ENCODE assay signal across 9 cellular contexts in the genomic region with DNA sequence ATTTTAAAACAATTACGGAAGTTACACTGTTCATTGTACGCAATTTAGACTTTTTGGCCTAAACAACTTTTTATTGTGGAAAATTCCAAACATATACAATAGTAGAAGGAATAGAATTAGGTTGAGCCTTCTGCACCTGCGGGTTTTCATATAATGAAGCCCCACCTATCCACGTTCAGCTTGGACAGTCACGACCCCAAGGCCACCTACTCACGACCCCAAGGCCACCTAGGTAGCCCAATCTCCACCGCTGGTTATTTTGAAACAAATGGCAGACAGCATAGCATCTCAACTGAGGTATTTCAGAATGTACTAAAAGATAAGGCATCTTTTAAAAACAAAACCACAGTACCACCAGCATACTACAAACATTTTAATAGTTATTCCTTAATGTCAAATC. TPM values are rescaled to one million over a fixed set of nuclear protein-coding genes. Genes with fewer than 3 reads are reported as not detected.
DNase-seq lines count a peak whose midpoint lies in the region; ATAC-seq, FAIRE-seq and TF ChIP-seq lines count a peak whose summit lies in the region.
"Had no signal": no experiment of that assay in that cellular context is flagged by ENCODE, and none has a peak within 500 bp of the region (broad histone marks: within the 10 kb centered on the region; RNA-seq: fewer than 3 reads in every experiment).

No MANE protein-coding gene starts in this region.

- DNase-seq in SK-N-SH (no peak), kidney (no peak), NCI-H69 (lab: John Stamatoyannopoulos, UW) (no peak), dermis blood vessel endothelial cell (no peak), mesenteric fat pad (ENCODE audit: low spot score) (no peak)
- no peak for DNase-seq in activated naive CD8-positive, alpha-beta T cell treated with anti-CD3 and anti-CD28 coated beads for 36 hours

- H3K36me3 Mint-ChIP-seq in activated naive CD8-positive, alpha-beta T cell treated with anti-CD3 and anti-CD28 coated beads for 36 hours, result peaks cover 78% of the 10 kb centered on the region

- H3K27ac Mint-ChIP-seq in activated naive CD8-positive, alpha-beta T cell treated with anti-CD3 and anti-CD28 coated beads for 36 hours, result peak overlapping the region; percentile 99

- ATAC-seq in SK-N-SH treated with all-trans-retinoic acid at 6 μM for 48 hours, result no peak

- H3K4me3 Mint-ChIP-seq in activated naive CD8-positive, alpha-beta T cell treated with anti-CD3 and anti-CD28 coated beads for 36 hours, result peak overlapping the region; percentile 99

- H3K27ac ChIP-seq in SK-N-SH (ENCODE audit: low read depth in 2 of 2, low read length in 1 of 2) (0 out of 4 replicates have a peak overlapping the region, but pooled peaks of 1 of the 2 experiments have one; percentile 39), kidney (ENCODE audit: low read depth in 2 of 2, low read length in 2 of 2) (peak overlapping the region in 1 of 2 donors; percentile 86), stomach smooth muscle (ENCODE audit: low read length) (peak overlapping the region; percentile 76)
- H3K27ac ChIP-seq: 22Rv1 had no signal

- no peaks in the 10 kb centered on the region for H3K27me3 ChIP-seq in SK-N-SH (ENCODE audit: insufficient read depth)
- no peaks in the 10 kb centered on the region for H3K27me3 ChIP-seq in stomach smooth muscle (ENCODE audit: control insufficient read depth in 1 of 2, insufficient read depth in 2 of 2, low read length in 2 of 2)

- no peaks in the 10 kb centered on the region for H3K9me3 Mint-ChIP-seq in activated naive CD8-positive, alpha-beta T cell treated with anti-CD3 and anti-CD28 coated beads for 36 hours

- H3K36me3 ChIP-seq in SK-N-SH (replicated peaks in 1 of 2; ENCODE audit: control insufficient read depth in 1 of 2, insufficient read depth in 2 of 2, low read length in 1 of 2) (no peaks in the 10 kb centered on the region), kidney (ENCODE audit: control insufficient read depth in 1 of 2, insufficient read depth in 2 of 2, low read length in 2 of 2) (no peaks in the 10 kb centered on the region), stomach smooth muscle (ENCODE audit: control insufficient read depth in 2 of 2, insufficient read depth in 2 of 2, low read length in 2 of 2) (no peaks in the 10 kb centered on the region)

- no peak for TF ChIP-seq RAD21 in SK-N-SH (IDR thresholded peaks at IDR 0.05; ENCODE audit: low read length)

- WGBS in SK-N-SH (ENCODE audit: low lambda C conversion rate), result 80% methylated on average over 7 of the region's 7 CpGs

- POLR2A ChIA-PET in SK-N-SH (lab: Yijun Ruan, JAX), result interaction anchor here (0.6 kb wide), 1 partner anchor 24 kb away, joined by 4 read pairs; no protein-coding TSS in a partner anchor

- H3K79me2 ChIP-seq in SK-N-SH (ENCODE audit: insufficient read depth), result no peaks in the 10 kb centered on the region

- no peak for TF ChIP-seq EP300 in SK-N-SH (IDR thresholded peaks at IDR 0.05; ENCODE audit: borderline replicate concordance in 1 of 2, low read depth in 1 of 2, low read length in 1 of 2)

- H4K20me1 ChIP-seq in SK-N-SH (ENCODE audit: insufficient read depth), result no peaks in the 10 kb centered on the region

- CTCF ChIA-PET in SK-N-SH (lab: Yijun Ruan, JAX), result interaction anchor here (0.7 to 1.5 kb wide), 4 partner anchors 9 to 33 kb away, joined by 3 to 4 read pairs (median 3); no protein-coding TSS in a partner anchor

- H3K27me3 Mint-ChIP-seq in activated naive CD8-positive, alpha-beta T cell treated with anti-CD3 and anti-CD28 coated beads for 36 hours, result no peaks in the 10 kb centered on the region

- H3F3A ChIP-seq in SK-N-SH (replicated peaks; ENCODE audit: insufficient read depth), result no peaks in the 10 kb centered on the region

- peaks cover 12 to 19% of the 10 kb centered on the region in 2 experiments; a peak in 2 of 4 replicates for H3K4me1 ChIP-seq in SK-N-SH (ENCODE audit: control insufficient read depth in 1 of 2, insufficient read depth in 2 of 2, low read depth in 1 of 2, low read length in 1 of 2)
- peaks cover 7 to 25% of the 10 kb centered on the region in 2 donors for H3K4me1 ChIP-seq in kidney (ENCODE audit: control insufficient read depth in 1 of 2, insufficient read depth in 1 of 2, low read depth in 1 of 2, low read length in 2 of 2)
- H3K4me1 ChIP-seq in stomach smooth muscle (ENCODE audit: control insufficient read depth, insufficient read depth, low read length), result peaks cover 30% of the 10 kb centered on the region

- no peak for FAIRE-seq in kidney (lab: Jason Lieb, UNC)

- H3K4me3 ChIP-seq in SK-N-SH (ENCODE audit: low read depth in 2 of 2, low read length in 1 of 2) (peak overlapping the region; percentile 64 to 86), kidney (ENCODE audit: low read length in 2 of 2) (peak overlapping the region; percentile 74 to 82), stomach smooth muscle (ENCODE audit: low read length in 2 of 2) (peak overlapping the region; percentile 90 to 94)

- no peaks in the 10 kb centered on the region for H3K9me2 ChIP-seq in SK-N-SH

- H3K4me2 ChIP-seq in SK-N-SH, result peak overlapping the region; percentile 93

- no peak for TF ChIP-seq CTCF in SK-N-SH (IDR thresholded peaks at IDR 0.05)
- TF ChIP-seq CTCF in kidney (IDR thresholded peaks at IDR 0.05; ENCODE audit: borderline replicate concordance, extremely low read depth, insufficient read depth), result no peak

- H3K9me3 ChIP-seq in SK-N-SH (no peaks in the 10 kb centered on the region), kidney (ENCODE audit: control insufficient read depth in 1 of 2, low read length in 2 of 2) (no peaks in the 10 kb centered on the region), stomach smooth muscle (ENCODE audit: control insufficient read depth in 2 of 2, low read length in 2 of 2) (no peaks in the 10 kb centered on the region)

- H3K9ac ChIP-seq in SK-N-SH, result peak overlapping the region; percentile 74; the same call in 1 of the 2 replicates
- H3K9ac ChIP-seq in kidney (ENCODE audit: low read length in 2 of 2), result peak overlapping the region; percentile 59 to 63
- peak overlapping the region; percentile 82 to 90 for H3K9ac ChIP-seq in stomach smooth muscle (ENCODE audit: low read length in 2 of 2)

- peaks cover 64% of the 10 kb centered on the region for H3K4me1 Mint-ChIP-seq in activated naive CD8-positive, alpha-beta T cell treated with anti-CD3 and anti-CD28 coated beads for 36 hours

- intact Hi-C loops in kidney (cut with DNase I), result no loop called here

- peak overlapping the region; percentile 96 for H2AFZ ChIP-seq in SK-N-SH (ENCODE audit: low read depth)

TF ChIP-seq in SK-N-SH, 30 proteins besides CTCF, POLR2A, EP300 and RAD21 (continues in another document):
- TF ChIP-seq TEAD4 (IDR thresholded peaks at IDR 0.05; ENCODE audit: borderline replicate concordance, insufficient read depth) (no peak), MEF2A (IDR thresholded peaks at IDR 0.05; ENCODE audit: borderline replicate concordance, low read depth) (no peak), GATA2 (CRISPR knock-in tag; IDR thresholded peaks at IDR 0.05) (no peak), SIN3A (IDR thresholded peaks at IDR 0.05; ENCODE audit: borderline replicate concordance, low read depth, low read length) (no peak), ELF1 (IDR thresholded peaks at IDR 0.05) (no peak)

TF ChIP-seq in SK-N-SH treated with all-trans-retinoic acid at 6 μM for 48 hours, 23 proteins besides CTCF, POLR2A, EP300 and RAD21:
- TF ChIP-seq, protein P1, sequence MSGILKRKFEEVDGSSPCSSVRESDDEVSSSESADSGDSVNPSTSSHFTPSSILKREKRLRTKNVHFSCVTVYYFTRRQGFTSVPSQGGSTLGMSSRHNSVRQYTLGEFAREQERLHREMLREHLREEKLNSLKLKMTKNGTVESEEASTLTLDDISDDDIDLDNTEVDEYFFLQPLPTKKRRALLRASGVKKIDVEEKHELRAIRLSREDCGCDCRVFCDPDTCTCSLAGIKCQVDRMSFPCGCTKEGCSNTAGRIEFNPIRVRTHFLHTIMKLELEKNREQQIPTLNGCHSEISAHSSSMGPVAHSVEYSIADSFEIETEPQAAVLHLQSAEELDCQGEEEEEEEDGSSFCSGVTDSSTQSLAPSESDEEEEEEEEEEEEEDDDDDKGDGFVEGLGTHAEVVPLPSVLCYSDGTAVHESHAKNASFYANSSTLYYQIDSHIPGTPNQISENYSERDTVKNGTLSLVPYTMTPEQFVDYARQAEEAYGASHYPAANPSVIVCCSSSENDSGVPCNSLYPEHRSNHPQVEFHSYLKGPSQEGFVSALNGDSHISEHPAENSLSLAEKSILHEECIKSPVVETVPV (CRISPR knock-in tag; IDR thresholded peaks at IDR 0.05), result no peak

RNA-seq across cellular contexts. Expression of a gene that starts 0.6 kb away (rescaled TPM):
- polyA plus RNA-seq in SK-N-SH (2012; rRNA removed), result 6.5 and 7.8 TPM in 2 replicates
- 2.3 and 2.9 TPM in 2 replicates for polyA plus RNA-seq in SK-N-SH (2012; cell fraction: cytosol; rRNA removed)
- polyA plus RNA-seq in SK-N-SH (2012; cell fraction: nucleus; rRNA removed), result 32.3 and 33.4 TPM in 2 replicates
- total RNA-seq in activated naive CD8-positive, alpha-beta T cell treated with anti-CD3 and anti-CD28 coated beads for 36 hours, result 100 to 1,000 TPM; 142 to 151 TPM
- 55.6 TPM for total RNA-seq in kidney
- polyA plus RNA-seq in kidney (ENCODE audit: insufficient read depth, low read depth, low replicate concordance), result 7.1 TPM
- total RNA-seq in dermis blood vessel endothelial cell, result 25.5 and 34.5 TPM in 2 replicates
- total RNA-seq in mesenteric fat pad, result 63.9 TPM

RNA-seq across cellular contexts. Expression of a gene that starts 28.2 kb away (rescaled TPM):
- polyA plus RNA-seq in SK-N-SH (2012; rRNA removed), result not detected in 2 replicates
- polyA plus RNA-seq in SK-N-SH (2012; cell fraction: cytosol; rRNA removed), result 0.03 TPM in 1 of 2 replicates, not detected in the other
- polyA plus RNA-seq in SK-N-SH (2012; cell fraction: nucleus; rRNA removed), result 0.05 TPM in 1 of 2 replicates, not detected in the other
- under 1 TPM in 1 of 2 experiments, not detected in 1; 0.12 TPM for total RNA-seq in activated naive CD8-positive, alpha-beta T cell treated with anti-CD3 and anti-CD28 coated beads for 36 hours
- total RNA-seq in kidney, result 1.3 TPM
- polyA plus RNA-seq in kidney (ENCODE audit: insufficient read depth, low read depth, low replicate concordance), result 2.1 TPM
- total RNA-seq in dermis blood vessel endothelial cell, result 10.9 and 11.4 TPM in 2 replicates
- 6.4 TPM for total RNA-seq in mesenteric fat pad

RNA-seq across cellular contexts. Expression of a gene that starts 58.0 kb away (rescaled TPM):
- polyA plus RNA-seq in SK-N-SH (2012; rRNA removed) (46.3 and 71.1 TPM in 2 replicates), kidney (ENCODE audit: insufficient read depth, low read depth, low replicate concordance) (234 TPM)
- 49.4 and 54.4 TPM in 2 replicates for polyA plus RNA-seq in SK-N-SH (2012; cell fraction: cytosol; rRNA removed)
- polyA plus RNA-seq in SK-N-SH (2012; cell fraction: nucleus; rRNA removed), result 37.9 and 75.2 TPM in 2 replicates
- total RNA-seq in activated naive CD8-positive, alpha-beta T cell treated with anti-CD3 and anti-CD28 coated beads for 36 hours, result 100 to 1,000 TPM; 143 to 149 TPM
- total RNA-seq in kidney (209 TPM), dermis blood vessel endothelial cell (88.0 and 132 TPM in 2 replicates), mesenteric fat pad (186 TPM)
